ENCODE assay signal across 8 cellular contexts in the genomic region with DNA sequence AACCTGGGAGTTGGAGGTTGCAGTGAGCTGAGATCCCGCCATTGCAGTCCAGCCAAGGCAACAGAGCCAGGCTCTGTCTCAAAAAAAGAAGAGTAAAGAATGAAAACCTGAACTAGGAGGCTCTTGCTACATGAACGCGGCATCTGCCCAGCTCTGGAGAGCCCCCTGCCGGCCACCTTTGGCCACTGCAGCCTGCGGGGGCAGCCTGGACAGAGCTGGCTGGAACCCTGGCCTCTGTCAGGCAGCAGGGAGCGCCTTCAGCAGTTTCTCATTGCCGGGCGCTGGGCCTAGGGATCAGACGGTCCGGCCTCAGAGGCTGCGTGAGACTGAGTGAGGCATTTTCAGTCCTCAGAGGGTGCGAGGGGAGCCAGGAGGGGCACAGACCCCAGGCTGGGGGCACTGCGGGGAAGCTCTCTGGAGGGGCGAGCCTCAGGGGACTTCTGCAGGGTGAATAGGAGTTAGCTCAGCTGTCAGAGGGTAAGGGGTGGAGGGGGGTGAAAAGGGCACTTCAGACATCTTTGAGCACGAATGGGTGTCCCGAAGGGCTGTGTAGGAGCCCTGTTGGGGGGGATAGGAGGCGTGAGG. TPM values are rescaled to one million over a fixed set of nuclear protein-coding genes. Genes with fewer than 3 reads are reported as not detected.
A peak's percentile ranks its signal among the peaks of the same experiment; 100 is the strongest.
DNase-seq lines count a peak whose midpoint lies in the region; TF ChIP-seq lines count a peak whose summit lies in the region.

No MANE protein-coding gene starts in this region.

- no peak overlapping the region for H3K9ac ChIP-seq in GM23248

- peaks cover 19% of the 10 kb centered on the region for H3K4me1 ChIP-seq in GM23248 (ENCODE audit: insufficient read depth)

- H3K4me3 ChIP-seq in GM23248: no peak overlapping the region
- H3K4me3 ChIP-seq in cardiac fibroblast (replicated peaks in 1 of 2; ENCODE audit: low read depth in 2 of 2, low read length in 2 of 2): no peak overlapping the region

- H3K79me2 ChIP-seq in GM23248 (ENCODE audit: insufficient read depth): no peaks in the 10 kb centered on the region

- no peaks in the 10 kb centered on the region for H3K36me3 ChIP-seq in GM23248 (ENCODE audit: low read depth)

- H3K9me2 ChIP-seq in GM23248 (ENCODE audit: insufficient read depth): no peaks in the 10 kb centered on the region

- no peak overlapping the region for H3K27ac ChIP-seq in GM23248

- no peaks in the 10 kb centered on the region for H3K27me3 ChIP-seq in GM23248 (replicated peaks; ENCODE audit: insufficient read depth)

- peak; percentile 99 for TF ChIP-seq CTCF in cardiac fibroblast (IDR thresholded peaks at IDR 0.05; ENCODE audit: low read depth, low read length)

- H3K9me3 ChIP-seq in GM23248 (ENCODE audit: low read depth): no peaks in the 10 kb centered on the region

- H2AFZ ChIP-seq in GM23248: no peak overlapping the region

- DNase-seq in COLO668 (lab: John Stamatoyannopoulos, UW; ENCODE audit: unreplicated experiment) (peak; percentile 68), GM23248 (peak; percentile 80), NCI-H2081 (lab: John Stamatoyannopoulos, UW) (peak; percentile 65 to 69), cardiac fibroblast (ENCODE audit: low read depth in 2 of 2) (peak; percentile 76 to 83), islet precursor cell (peak; percentile 97), putamen (ENCODE audit: low spot score) (no peak)
- peak; percentile 45 to 76 (median 54) for DNase-seq in activated CD4-positive, CD25-positive, alpha-beta regulatory T cell (lab: John Stamatoyannopoulos, UW)
- peak; percentile 60 to 74 for DNase-seq in stimulated activated CD4-positive, alpha-beta T cell treated with anti-CD3 and anti-CD28 coated beads, Interleukin-1b, Interleukin-23, amount 100 ng/mL, for 4 hours (ENCODE audit: low read depth in 2 of 2)

- in situ Hi-C loops in GM23248 (cut with MboI): no loop called here

- 15 to 22% methylated on average over 13 to 14 of the region's 17 CpGs for WGBS in GM23248 (ENCODE audit: low coverage in 1 of 2, low lambda C conversion rate in 2 of 2, missing lambda C conversion rate in 2 of 2), 2 experiments

- no peaks in the 10 kb centered on the region for H4K20me1 ChIP-seq in GM23248 (ENCODE audit: insufficient read depth)

- H3F3A ChIP-seq in GM23248 (ENCODE audit: insufficient read depth): no peaks in the 10 kb centered on the region

- no peak overlapping the region for H3K4me2 ChIP-seq in GM23248 (ENCODE audit: unreplicated experiment)

RNA-seq across cellular contexts. Expression of a gene that starts 17.5 kb away (rescaled TPM):
- not detected in 2 replicates for total RNA-seq in GM23248 (2014; rRNA removed; shearing (Covaris generic))
- 0.24 TPM in 1 of 2 replicates, not detected in the other for polyA plus RNA-seq in GM23248 (2016; fragmentation: Nextera tagmentation; extraction: Ambion mirVana)

RNA-seq across cellular contexts. Expression of a gene that starts 38.9 kb away (rescaled TPM):
- not detected in 2 replicates for total RNA-seq in GM23248 (2014; rRNA removed; shearing (Covaris generic))
- not detected in 2 replicates for polyA plus RNA-seq in GM23248 (2016; fragmentation: Nextera tagmentation; extraction: Ambion mirVana)

RNA-seq across cellular contexts. Expression of a gene that starts 51.6 kb away (rescaled TPM):
- 222 and 237 TPM in 2 replicates for total RNA-seq in GM23248 (2014; rRNA removed; shearing (Covaris generic))
- 324 and 338 TPM in 2 replicates for polyA plus RNA-seq in GM23248 (2016; fragmentation: Nextera tagmentation; extraction: Ambion mirVana)
